In the genomic region with DNA sequence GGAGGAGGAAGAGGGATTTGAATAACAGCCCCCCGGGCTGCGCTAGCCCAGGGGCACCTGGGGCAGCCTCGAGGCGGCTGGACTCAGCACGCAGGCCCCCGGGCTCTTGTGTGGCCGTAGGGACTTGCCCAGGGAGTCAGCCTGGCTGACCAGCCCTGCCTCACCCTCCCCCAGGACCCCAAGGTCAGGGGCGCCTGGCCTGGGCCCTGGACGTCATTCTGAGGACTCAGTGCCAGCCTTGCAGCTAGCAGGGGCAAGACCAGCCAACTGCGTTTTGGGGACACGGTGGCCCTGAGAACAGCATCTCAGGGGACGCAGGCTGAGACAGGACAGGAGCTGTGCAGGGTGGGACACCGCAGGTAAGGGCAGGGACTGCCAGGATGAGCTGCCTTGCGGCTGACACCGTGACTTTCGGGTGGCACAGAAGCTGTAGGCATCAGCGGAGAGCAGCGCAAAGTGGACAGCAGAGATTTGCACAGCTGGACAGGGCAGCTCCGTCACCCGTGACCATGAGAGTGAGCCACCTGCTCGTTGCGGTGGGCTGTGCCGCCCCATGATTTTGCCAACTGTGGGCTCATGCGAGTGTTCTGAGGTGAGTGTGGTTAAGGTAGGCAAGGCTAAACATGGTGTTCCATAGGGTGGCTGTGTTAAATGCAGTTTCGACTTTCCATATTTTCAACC, we compare ENCODE assay signal across 24 cellular contexts.
"Had no signal": no experiment of that assay in that cellular context is flagged by ENCODE, and none has a peak within 500 bp of the region (broad histone marks: within the 10 kb centered on the region; RNA-seq: fewer than 3 reads in every experiment).

No MANE protein-coding gene starts in this region.

- ATAC-seq: activated CD4-positive, CD25-positive, alpha-beta regulatory T cell treated with anti-CD3 and anti-CD28 coated beads, Interleukin-2, amount 50 U/mL, for 24 hours; Panc1; SK-N-SH treated with all-trans-retinoic acid at 6 μM for 48 hours had no signal

- H3K4me3 ChIP-seq: adrenal gland, SJSA1 had no signal

- H3K27ac ChIP-seq: adrenal gland, RWPE1, SJSA1 had no signal

- DNase-seq: activated CD4-positive, alpha-beta T cell treated with anti-CD3 and anti-CD28 coated beads for 4 hours; activated naive CD4-positive, alpha-beta T cell treated with anti-CD3 and anti-CD28 coated beads, Interleukin-2, amount 50 U/mL, for 16 hours; activated naive CD8-positive, alpha-beta T cell treated with anti-CD3 and anti-CD28 coated beads, Interleukin-2, amount 10 ng/mL, durations not matched to agents 7 days and 5 days; activated T-cell treated with anti-CD3 and anti-CD28 coated beads, Interleukin-2, amount 50 U/mL, for 1 hour; anterior cingulate cortex; KG1; NCI-H1048; NCI-H1417; NCI-H1930; NCI-H2171; NCI-H2227 treated with DMSO at 0.1 percent for 48 hours; NCI-H446 treated with DMSO at 0.1 percent for 48 hours; NCI-H524 treated with DMSO at 0.1 percent for 48 hours; NCI-H774; NK-92 treated with Interleukin-12 subunit alpha and Interleukin-12 subunit beta, amount 100 ng/mL, for 24 hours; OCI-M1; SHP77; SW 1271 had no signal

- H3K9me3 ChIP-seq: adrenal gland had no signal

- H3K36me3 ChIP-seq: adrenal gland, SJSA1 had no signal

- H3K4me1 ChIP-seq: adrenal gland, SJSA1 had no signal
